Comparison of ENCODE assay signal across 26 cellular contexts in the genomic region with DNA sequence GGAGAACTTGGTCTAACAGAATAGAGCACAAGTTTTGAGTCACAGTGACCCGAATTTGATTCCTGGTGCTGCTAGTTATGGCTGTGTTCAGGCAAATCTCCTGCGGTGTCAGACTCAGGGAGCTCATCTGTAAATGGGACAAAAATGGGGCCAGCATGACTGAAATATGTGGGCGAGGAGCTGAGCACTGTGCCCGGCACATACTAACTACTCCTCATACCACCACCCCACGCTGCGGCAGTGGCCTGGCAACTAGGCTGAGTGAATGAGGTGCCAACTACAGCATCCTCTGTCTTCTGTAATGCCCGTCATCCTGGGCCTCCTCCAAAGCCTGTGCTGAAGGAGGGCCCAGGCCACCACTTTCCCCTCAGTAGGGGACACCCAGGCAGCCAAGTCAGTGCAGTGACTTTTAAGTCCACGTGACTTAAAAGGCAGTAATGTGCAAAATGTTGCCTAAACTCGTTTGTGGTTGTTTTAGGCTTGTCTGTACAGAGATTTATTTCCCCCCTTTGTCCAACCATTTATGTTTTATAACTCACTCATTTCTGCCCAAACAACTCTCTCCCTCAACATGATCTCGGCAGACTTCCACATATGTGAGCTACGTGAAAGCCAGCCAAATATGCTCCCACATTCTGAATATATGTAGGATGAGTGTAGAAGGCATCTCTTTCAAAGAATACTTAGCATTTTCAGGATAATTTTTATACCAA.
"Had no signal": no experiment of that assay in that cellular context is flagged by ENCODE, and none has a peak within 500 bp of the region (broad histone marks: within the 10 kb centered on the region; RNA-seq: fewer than 3 reads in every experiment).

No MANE protein-coding gene starts in this region.

- ATAC-seq: activated CD8-positive, alpha-beta T cell treated with anti-CD3 and anti-CD28 coated beads, Interleukin-2, amount 10 ng/mL, durations not matched to agents 7 days and 5 days; gastrocnemius medialis; left cardiac atrium; left ventricle myocardium superior; naive thymus-derived CD8-positive, alpha-beta T cell; sciatic nerve had no signal

- H3K27me3 ChIP-seq: ascending aorta, brain microvascular endothelial cell, gastrocnemius medialis, tibial nerve had no signal

- H3K4me1 ChIP-seq: ascending aorta, gastrocnemius medialis, prostate gland had no signal

- H3K9me3 ChIP-seq: ascending aorta, gastrocnemius medialis, prostate gland, tibial nerve had no signal

- H3K27ac ChIP-seq: ascending aorta, epithelial cell of prostate, gastrocnemius medialis, prostate gland, skin epidermis, tibial nerve had no signal

- H3K36me3 Mint-ChIP-seq: activated naive CD8-positive, alpha-beta T cell treated with anti-CD3 and anti-CD28 coated beads for 36 hours; naive thymus-derived CD8-positive, alpha-beta T cell had no signal

- H3K4me1 Mint-ChIP-seq: activated B cell treated with CpG ODN at 0.5 μM for 24 hours; activated naive CD8-positive, alpha-beta T cell treated with anti-CD3 and anti-CD28 coated beads for 36 hours had no signal

- H3K27ac Mint-ChIP-seq: activated B cell treated with CpG ODN at 0.5 μM for 24 hours; activated CD8-positive, alpha-beta T cell treated with anti-CD3 and anti-CD28 coated beads, Interleukin-2, amount 10 ng/mL, durations not matched to agents 7 days and 5 days; activated naive CD4-positive, alpha-beta T cell treated with anti-CD3 and anti-CD28 coated beads for 36 hours; activated naive CD8-positive, alpha-beta T cell treated with anti-CD3 and anti-CD28 coated beads for 36 hours; naive thymus-derived CD8-positive, alpha-beta T cell; T-helper 2 cell treated with Interferon-gamma antibody and Interleukin-4, amounts not matched to agents 5 μg/mL and 100 μg/mL, for 36 hours had no signal

- H3K4me3 ChIP-seq: ascending aorta, gastrocnemius medialis, prostate gland, skin epidermis, tibial nerve had no signal

- H3K36me3 ChIP-seq: ascending aorta, brain microvascular endothelial cell, gastrocnemius medialis, prostate gland, tibial nerve had no signal

- H3K27me3 Mint-ChIP-seq: activated B cell treated with CpG ODN at 0.5 μM for 24 hours; activated naive CD8-positive, alpha-beta T cell treated with anti-CD3 and anti-CD28 coated beads for 36 hours; naive thymus-derived CD8-positive, alpha-beta T cell had no signal

- H3K9me3 Mint-ChIP-seq: activated naive CD4-positive, alpha-beta T cell treated with anti-CD3 and anti-CD28 coated beads for 36 hours; activated naive CD8-positive, alpha-beta T cell treated with anti-CD3 and anti-CD28 coated beads for 36 hours had no signal

- H3K4me3 Mint-ChIP-seq: activated B cell treated with CpG ODN at 0.5 μM for 24 hours; activated CD8-positive, alpha-beta T cell treated with anti-CD3 and anti-CD28 coated beads, Interleukin-2, amount 10 ng/mL, durations not matched to agents 7 days and 5 days; activated naive CD4-positive, alpha-beta T cell treated with anti-CD3 and anti-CD28 coated beads for 36 hours; activated naive CD8-positive, alpha-beta T cell treated with anti-CD3 and anti-CD28 coated beads for 36 hours; naive thymus-derived CD8-positive, alpha-beta T cell; T-helper 2 cell treated with Interferon-gamma antibody and Interleukin-4, amounts not matched to agents 5 μg/mL and 100 μg/mL, for 36 hours had no signal

- DNase-seq: activated B cell treated with CpG ODN at 0.5 μM for 24 hours; activated CD4-positive, alpha-beta T cell treated with anti-CD3 and anti-CD28 coated beads, Interleukin-2, amount 50 U/mL, for 1 hour; activated CD8-positive, alpha-beta T cell treated with anti-CD3 and anti-CD28 coated beads, Interleukin-2, amount 10 ng/mL, durations not matched to agents 7 days and 5 days; activated effector memory CD4-positive, alpha-beta T cell treated with anti-CD3 and anti-CD28 coated beads, Interleukin-2, amount 50 U/mL, for 16 hours; activated naive CD4-positive, alpha-beta T cell treated with anti-CD3 and anti-CD28 coated beads for 36 hours; activated naive CD8-positive, alpha-beta T cell treated with anti-CD3 and anti-CD28 coated beads for 36 hours; activated T-cell treated with anti-CD3 and anti-CD28 coated beads for 4 hours; brain microvascular endothelial cell; caudate nucleus; gastrocnemius medialis; glutamatergic neuron; islet precursor cell; left cardiac atrium; left ventricle myocardium superior; midbrain; naive thymus-derived CD8-positive, alpha-beta T cell; retina; stimulated activated naive CD4-positive, alpha-beta T cell; T-helper 1 cell had no signal
